ENCODE assay signal across 24 cellular contexts in genomic region chr22:28986366-28986765, GRCh38.
A peak's percentile ranks its signal among the peaks of the same experiment; 100 is the strongest.
DNase-seq lines count a peak whose midpoint lies in the region; ATAC-seq and TF ChIP-seq lines count a peak whose summit lies in the region.
"Had no signal": no experiment of that assay in that cellular context is flagged by ENCODE, and none has a peak within 500 bp of the region (broad histone marks: within the 10 kb centered on the region; RNA-seq: fewer than 3 reads in every experiment).

No MANE protein-coding gene starts in this region.

- ATAC-seq in HG02571 (IDR thresholded peaks at IDR 0.05; ENCODE audit: unreplicated experiment): no peak
- ATAC-seq: activated naive CD4-positive, alpha-beta T cell treated with anti-CD3 and anti-CD28 coated beads, Interleukin-2, amount 50 U/mL, for 72 hours; stimulated activated naive CD8-positive, alpha-beta T cell treated with anti-CD3 and anti-CD28 coated beads, Interleukin-15, Interleukin-2, amounts not matched to agents 100 U/mL and 50 U/mL, for 24 hours; T-helper 17 cell had no signal

- H3K4me1 ChIP-seq in adipocyte (ENCODE audit: control insufficient read depth, insufficient read depth, low read length): peaks cover 51% of the 10 kb centered on the region
- H3K4me1 ChIP-seq in hepatocyte (ENCODE audit: insufficient read depth): peaks cover 25% of the 10 kb centered on the region
- H3K4me1 ChIP-seq in smooth muscle cell (ENCODE audit: low read depth): peaks cover 14% of the 10 kb centered on the region

- WGBS in hepatocyte (ENCODE audit: low lambda C conversion rate, missing lambda C conversion rate): 30% methylated on average over 3 of the region's 3 CpGs
- WGBS in smooth muscle cell (ENCODE audit: low lambda C conversion rate): 5% methylated on average over 3 of the region's 3 CpGs

- TF ChIP-seq CTCF in hepatocyte (IDR thresholded peaks at IDR 0.05; ENCODE audit: poor library complexity) (no peak), smooth muscle cell (IDR thresholded peaks at IDR 0.05; ENCODE audit: borderline replicate concordance, insufficient read depth, poor library complexity, severe bottlenecking) (no peak)

- H4K20me1 ChIP-seq in hepatocyte (ENCODE audit: insufficient read depth, poor library complexity, severe bottlenecking) (no peaks in the 10 kb centered on the region), smooth muscle cell (ENCODE audit: low read depth) (peaks cover 40% of the 10 kb centered on the region)

- peaks cover 61% of the 10 kb centered on the region for H3K79me2 ChIP-seq in hepatocyte
- H3K79me2 ChIP-seq in smooth muscle cell (ENCODE audit: low read depth): peaks cover under 1% of the 10 kb centered on the region

- H3K27ac ChIP-seq in hepatocyte (peak overlapping the region; percentile 41), smooth muscle cell (ENCODE audit: low read depth) (no peak overlapping the region)
- H3K27ac ChIP-seq: coronary artery, SK-N-MC, thyroid gland, VCaP had no signal

- no peaks in the 10 kb centered on the region for H3K9me3 ChIP-seq in adipocyte (ENCODE audit: control insufficient read depth, low read length)
- no peaks in the 10 kb centered on the region for H3K9me3 ChIP-seq in hepatocyte (ENCODE audit: low read depth)
- no peaks in the 10 kb centered on the region for H3K9me3 ChIP-seq in smooth muscle cell (replicated peaks; ENCODE audit: low read depth)
- H3K9me3 ChIP-seq: lower lobe of right lung, thyroid gland had no signal

- H3K36me3 ChIP-seq in adipocyte (ENCODE audit: control insufficient read depth, insufficient read depth, low read length, severe bottlenecking): no peaks in the 10 kb centered on the region
- no peaks in the 10 kb centered on the region for H3K36me3 ChIP-seq in hepatocyte (replicated peaks; ENCODE audit: insufficient read depth, low read depth)
- no peaks in the 10 kb centered on the region for H3K36me3 ChIP-seq in smooth muscle cell (ENCODE audit: low read depth)
- H3K36me3 ChIP-seq: thyroid gland had no signal

- no peak overlapping the region for H3K4me2 ChIP-seq in hepatocyte
- peak overlapping the region; percentile 14 for H3K4me2 ChIP-seq in smooth muscle cell

- H3F3A ChIP-seq in smooth muscle cell (ENCODE audit: low read depth): peaks cover 10% of the 10 kb centered on the region

- DNase-seq in HT-29 (ENCODE audit: low spot score) (peak; percentile 28), adipocyte (ENCODE audit: low read depth) (peak; percentile 18), hepatocyte (ENCODE audit: low spot score) (peak; percentile 34), smooth muscle cell (lab: John Stamatoyannopoulos, UW; ENCODE audit: unreplicated experiment) (no peak), NCI-H2196 (lab: John Stamatoyannopoulos, UW; ENCODE audit: unreplicated experiment) (no peak), NOMO-1 (lab: John Stamatoyannopoulos, UW; ENCODE audit: unreplicated experiment in 2 of 2) (no peak)
- DNase-seq: activated CD4-positive, alpha-beta T cell treated with anti-CD3 and anti-CD28 coated beads, Interleukin-2, amount 50 U/mL, for 1 hour; CD8-positive, alpha-beta memory T cell; GF-D8; hypothalamus; lower lobe of right lung; NCI-H1092 treated with DMSO at 0.1 percent for 48 hours; NCI-H2081; NCI-H446 treated with DMSO at 0.1 percent for 48 hours; nucleus accumbens; stimulated activated CD4-positive, alpha-beta T cell treated with anti-CD3 and anti-CD28 coated beads, Interleukin-4, amount 100 ng/mL, for 24 hours; stimulated activated naive CD8-positive, alpha-beta T cell treated with anti-CD3 and anti-CD28 coated beads, Interleukin-15, Interleukin-2, amounts not matched to agents 100 U/mL and 50 U/mL, for 24 hours; T-helper 17 cell; thyroid gland had no signal

- H3K27me3 ChIP-seq in adipocyte (replicated peaks; ENCODE audit: control insufficient read depth, insufficient read depth, low read length) (no peaks in the 10 kb centered on the region), hepatocyte (no peaks in the 10 kb centered on the region), smooth muscle cell (ENCODE audit: low read depth) (peaks cover 34% of the 10 kb centered on the region)
- H3K27me3 ChIP-seq: thyroid gland had no signal

- H2AFZ ChIP-seq in hepatocyte (no peak overlapping the region), smooth muscle cell (ENCODE audit: low read depth) (no peak overlapping the region)

- H3K9me2 ChIP-seq in hepatocyte (replicated peaks; ENCODE audit: insufficient read depth): no peaks in the 10 kb centered on the region

- H3K9ac ChIP-seq in adipocyte (ENCODE audit: low read length) (no peak overlapping the region), smooth muscle cell (ENCODE audit: low read depth) (no peak overlapping the region)

- H3K4me3 ChIP-seq in adipocyte (ENCODE audit: low read length) (no peak overlapping the region), hepatocyte (no peak overlapping the region), smooth muscle cell (no peak overlapping the region)
- H3K4me3 ChIP-seq: coronary artery, lower lobe of right lung, SK-N-MC, thyroid gland had no signal

Comparison
In these comparisons a context has a peak if more than half of its experiments do, and no peak if none do; other contexts are left out.
1. DNase-seq: peak in HT-29 (single experiment), adipocyte (single experiment) and hepatocyte (single experiment); none in smooth muscle cell (single experiment), NCI-H2196 (single experiment) and NOMO-1 (0 of 2).